Comparison of ENCODE assay signal across 23 cellular contexts in the genomic region with DNA sequence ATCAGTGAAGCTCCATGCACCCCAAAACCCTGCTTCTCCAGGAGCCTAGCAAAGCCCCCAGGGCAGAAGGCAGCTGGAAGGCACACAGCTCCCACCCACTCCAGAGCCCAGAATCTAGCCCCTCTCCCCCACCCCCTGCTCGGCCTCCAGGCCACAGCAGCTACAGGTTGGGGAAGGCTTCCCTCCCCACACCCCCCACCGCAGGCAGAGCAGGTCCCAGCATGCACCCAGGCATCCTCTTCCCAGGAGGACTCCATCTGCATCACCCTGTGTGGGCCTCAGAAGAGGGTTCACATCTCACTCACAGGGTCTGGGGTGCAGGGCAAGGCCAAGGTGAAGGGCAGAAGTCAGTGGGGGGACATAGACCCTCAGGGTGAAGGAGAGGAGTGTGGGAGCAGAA. TPM values are rescaled to one million over a fixed set of nuclear protein-coding genes. Genes with fewer than 3 reads are reported as not detected.
DNase-seq lines count a peak whose midpoint lies in the region; ATAC-seq and TF ChIP-seq lines count a peak whose summit lies in the region.
"Had no signal": no experiment of that assay in that cellular context is flagged by ENCODE, and none has a peak within 500 bp of the region (broad histone marks: within the 10 kb centered on the region; RNA-seq: fewer than 3 reads in every experiment).

No MANE protein-coding gene starts in this region.

- no peaks in the 10 kb centered on the region for H3K9me3 Mint-ChIP-seq in activated naive CD4-positive, alpha-beta T cell treated with anti-CD3 and anti-CD28 coated beads, Interleukin-2, amount 50 U/mL, for 24 hours
- no peaks in the 10 kb centered on the region for H3K9me3 Mint-ChIP-seq in activated naive CD4-positive, alpha-beta T cell treated with anti-CD3 and anti-CD28 coated beads, Interleukin-2, amount 10 ng/mL, durations not matched to agents 7 days and 5 days
- H3K9me3 Mint-ChIP-seq: activated CD4-positive, alpha-beta T cell treated with anti-CD3 and anti-CD28 coated beads, Interleukin-2, amount 10 ng/mL, durations not matched to agents 24 days and 14 days; effector memory CD8-positive, alpha-beta T cell; immature natural killer cell; neural crest cell had no signal

- H3K4me1 ChIP-seq in hepatocyte (ENCODE audit: insufficient read depth), result peaks cover 39% of the 10 kb centered on the region
- H3K4me1 ChIP-seq in parathyroid adenoma, result peaks cover 18% of the 10 kb centered on the region
- H3K4me1 ChIP-seq in vagina, result peaks cover 58% of the 10 kb centered on the region

- no peak overlapping the region for H3K9ac ChIP-seq in parathyroid adenoma

- no peaks in the 10 kb centered on the region for H3K9me2 ChIP-seq in hepatocyte (replicated peaks; ENCODE audit: insufficient read depth)

- no peak overlapping the region for H2AFZ ChIP-seq in hepatocyte
- no peak overlapping the region for H2AFZ ChIP-seq in parathyroid adenoma

- no peaks in the 10 kb centered on the region for H3K27me3 ChIP-seq in hepatocyte
- no peaks in the 10 kb centered on the region for H3K27me3 ChIP-seq in parathyroid adenoma (ENCODE audit: control insufficient read depth, insufficient read depth, low read length)
- H3K27me3 ChIP-seq in vagina, result no peaks in the 10 kb centered on the region
- H3K27me3 ChIP-seq: heart right ventricle had no signal

- WGBS in hepatocyte (ENCODE audit: low lambda C conversion rate, missing lambda C conversion rate), result 86% methylated on average over 1 of the region's 2 CpGs

- intact Hi-C loops in vagina (cut with DNase I), result no loop called here

- no peaks in the 10 kb centered on the region for H3K36me3 Mint-ChIP-seq in activated naive CD4-positive, alpha-beta T cell treated with anti-CD3 and anti-CD28 coated beads, Interleukin-2, amount 50 U/mL, for 24 hours
- no peaks in the 10 kb centered on the region for H3K36me3 Mint-ChIP-seq in activated naive CD4-positive, alpha-beta T cell treated with anti-CD3 and anti-CD28 coated beads, Interleukin-2, amount 10 ng/mL, durations not matched to agents 7 days and 5 days
- H3K36me3 Mint-ChIP-seq: immature natural killer cell had no signal

- ATAC-seq in SK-N-SH treated with all-trans-retinoic acid at 6 μM for 48 hours, result no peak
- ATAC-seq in HG02588 (IDR thresholded peaks at IDR 0.05; ENCODE audit: unreplicated experiment), result no peak
- ATAC-seq: effector memory CD8-positive, alpha-beta T cell; heart right ventricle; psoas muscle had no signal

- DNase-seq in activated naive CD4-positive, alpha-beta T cell treated with anti-CD3 and anti-CD28 coated beads, Interleukin-2, amount 10 ng/mL, durations not matched to agents 7 days and 5 days, result no peak
- DNase-seq in hepatocyte (ENCODE audit: low spot score) (no peak), vagina (ENCODE audit: extremely low spot score in 2 of 2) (no peak)
- no peak for DNase-seq in stimulated activated CD4-positive, alpha-beta T cell treated with anti-CD3 and anti-CD28 coated beads, Interleukin-1b, Interleukin-23, amount 100 ng/mL, for 48 hours
- DNase-seq: activated CD4-positive, alpha-beta T cell treated with anti-CD3 and anti-CD28 coated beads, Interleukin-2, amount 10 ng/mL, durations not matched to agents 24 days and 14 days; activated CD8-positive, alpha-beta memory T cell treated with anti-CD3 and anti-CD28 coated beads, Interleukin-2, amount 50 U/mL, for 48 hours; activated naive CD4-positive, alpha-beta T cell treated with Interleukin-2 at 50 U/mL for 16 hours; anterior cingulate cortex; cerebellar nuclear complex; effector memory CD8-positive, alpha-beta T cell; heart right ventricle; immature natural killer cell; NCI-H526; psoas muscle; stimulated activated CD4-positive, alpha-beta T cell treated with anti-CD3 and anti-CD28 coated beads, Interleukin-12 subunit alpha, Interleukin-12 subunit beta, amount 100 ng/mL, for 4 hours had no signal

- TF ChIP-seq CTCF in hepatocyte (IDR thresholded peaks at IDR 0.05; ENCODE audit: poor library complexity), result no peak
- no peak for TF ChIP-seq CTCF in parathyroid adenoma (IDR thresholded peaks at IDR 0.05)
- no peak for TF ChIP-seq CTCF in vagina (IDR thresholded peaks at IDR 0.05)

- H3K27me3 Mint-ChIP-seq in activated naive CD4-positive, alpha-beta T cell treated with anti-CD3 and anti-CD28 coated beads, Interleukin-2, amount 50 U/mL, for 24 hours, result no peaks in the 10 kb centered on the region
- peaks cover 23% of the 10 kb centered on the region for H3K27me3 Mint-ChIP-seq in activated naive CD4-positive, alpha-beta T cell treated with anti-CD3 and anti-CD28 coated beads, Interleukin-2, amount 10 ng/mL, durations not matched to agents 7 days and 5 days
- H3K27me3 Mint-ChIP-seq: activated CD4-positive, alpha-beta T cell treated with anti-CD3 and anti-CD28 coated beads, Interleukin-2, amount 10 ng/mL, durations not matched to agents 24 days and 14 days; effector memory CD8-positive, alpha-beta T cell had no signal

- CTCF ChIA-PET in activated naive CD4-positive, alpha-beta T cell treated with anti-CD3 and anti-CD28 coated beads, Interleukin-2, amount 10 ng/mL, durations not matched to agents 7 days and 5 days (lab: Charles Lee), result interaction anchor here (1.0 to 3.4 kb wide), 4 partner anchors 12 to 105 kb away, joined by 3 to 24 read pairs (median 6); a partner anchor contains a TSS

- H3K36me3 ChIP-seq in hepatocyte (replicated peaks; ENCODE audit: insufficient read depth, low read depth), result no peaks in the 10 kb centered on the region
- no peaks in the 10 kb centered on the region for H3K36me3 ChIP-seq in parathyroid adenoma (ENCODE audit: control insufficient read depth, insufficient read depth, low read length)
- H3K36me3 ChIP-seq in vagina, result no peaks in the 10 kb centered on the region

- H3K4me1 Mint-ChIP-seq in activated naive CD4-positive, alpha-beta T cell treated with anti-CD3 and anti-CD28 coated beads, Interleukin-2, amount 50 U/mL, for 24 hours, result peaks cover 3% of the 10 kb centered on the region
- H3K4me1 Mint-ChIP-seq in activated naive CD4-positive, alpha-beta T cell treated with anti-CD3 and anti-CD28 coated beads, Interleukin-2, amount 10 ng/mL, durations not matched to agents 7 days and 5 days, result peaks cover 3% of the 10 kb centered on the region

- H3K4me3 ChIP-seq in hepatocyte (peak overlapping the region; percentile 30), parathyroid adenoma (ENCODE audit: low read depth, low read length) (peak overlapping the region; percentile 50), vagina (peak overlapping the region in 1 of 2 donors; percentile 40)
- H3K4me3 ChIP-seq: heart right ventricle, psoas muscle had no signal

- H3K9me3 ChIP-seq in hepatocyte (ENCODE audit: low read depth) (no peaks in the 10 kb centered on the region), parathyroid adenoma (ENCODE audit: control insufficient read depth, low read length) (no peaks in the 10 kb centered on the region), vagina (no peaks in the 10 kb centered on the region)
- H3K9me3 ChIP-seq: heart right ventricle, psoas muscle had no signal

- no peaks in the 10 kb centered on the region for H4K20me1 ChIP-seq in hepatocyte (ENCODE audit: insufficient read depth, poor library complexity, severe bottlenecking)

- H3K27ac ChIP-seq in hepatocyte (peak overlapping the region; percentile 87), parathyroid adenoma (peak overlapping the region; percentile 72), vagina (peak overlapping the region; percentile 96)
- H3K27ac ChIP-seq: 22Rv1, psoas muscle had no signal

- H3K27ac Mint-ChIP-seq in activated naive CD4-positive, alpha-beta T cell treated with anti-CD3 and anti-CD28 coated beads, Interleukin-2, amount 50 U/mL, for 24 hours, result peak overlapping the region; percentile 15
- H3K27ac Mint-ChIP-seq in activated naive CD4-positive, alpha-beta T cell treated with anti-CD3 and anti-CD28 coated beads, Interleukin-2, amount 10 ng/mL, durations not matched to agents 7 days and 5 days, result no peak overlapping the region
- H3K27ac Mint-ChIP-seq: activated CD4-positive, alpha-beta T cell treated with anti-CD3 and anti-CD28 coated beads, Interleukin-2, amount 10 ng/mL, durations not matched to agents 24 days and 14 days; immature natural killer cell had no signal

- H3K4me3 Mint-ChIP-seq in activated naive CD4-positive, alpha-beta T cell treated with anti-CD3 and anti-CD28 coated beads, Interleukin-2, amount 50 U/mL, for 24 hours, result no peak overlapping the region
- H3K4me3 Mint-ChIP-seq in activated naive CD4-positive, alpha-beta T cell treated with anti-CD3 and anti-CD28 coated beads, Interleukin-2, amount 10 ng/mL, durations not matched to agents 7 days and 5 days, result no peak overlapping the region
- H3K4me3 Mint-ChIP-seq: activated CD4-positive, alpha-beta T cell treated with anti-CD3 and anti-CD28 coated beads, Interleukin-2, amount 10 ng/mL, durations not matched to agents 24 days and 14 days; effector memory CD8-positive, alpha-beta T cell; immature natural killer cell; neural crest cell had no signal

- no peak for TF ChIP-seq POLR2A in vagina (IDR thresholded peaks at IDR 0.05)

- H3K4me2 ChIP-seq in hepatocyte (peak overlapping the region; percentile 76), parathyroid adenoma (ENCODE audit: low read length) (peak overlapping the region; percentile 58)

- H3K79me2 ChIP-seq in hepatocyte (peaks cover 30% of the 10 kb centered on the region), parathyroid adenoma (no peaks in the 10 kb centered on the region)

TF ChIP-seq in SK-N-SH treated with all-trans-retinoic acid at 6 μM for 48 hours, 23 proteins besides CTCF, POLR2A, EP300 and RAD21:
- no peak for TF ChIP-seq ZFP3 (CRISPR knock-in tag; IDR thresholded peaks at IDR 0.05)
- no peak for TF ChIP-seq ARNTL (CRISPR knock-in tag; IDR thresholded peaks at IDR 0.05; ENCODE audit: borderline replicate concordance, low read depth)
- no peak for TF ChIP-seq ZNF8 (CRISPR knock-in tag; IDR thresholded peaks at IDR 0.05)
- no peak for TF ChIP-seq ZNF565 (CRISPR knock-in tag; conservative IDR thresholded peaks at IDR 0.05; ENCODE audit: low read depth)
- no peak for TF ChIP-seq OSR1 (CRISPR knock-in tag; IDR thresholded peaks at IDR 0.05)

RNA-seq across cellular contexts. Expression of a gene that starts 0.7 kb away (rescaled TPM):
- 112 and 141 TPM in 2 replicates for total RNA-seq in hepatocyte
- 62.8 and 94.9 TPM in 2 replicates for polyA plus RNA-seq in hepatocyte
- total RNA-seq in vagina, result 323 TPM
- total RNA-seq: activated CD4-positive, alpha-beta T cell treated with anti-CD3 and anti-CD28 coated beads, Interleukin-2, amount 10 ng/mL, durations not matched to agents 24 days and 14 days; neural crest cell; T-helper 1 cell treated with Interleukin-12 subunit alpha and Interleukin-12 subunit beta and Interleukin-4 antibody, amounts not matched to agents 30 ng/mL and 1 ng/mL, for 36 hours had no signal
- polyA plus RNA-seq: BJ, immature natural killer cell had no signal

RNA-seq across cellular contexts. Expression of a gene that starts 2.5 kb away (rescaled TPM):
- total RNA-seq in hepatocyte, result 103 and 129 TPM in 2 replicates
- 134 and 155 TPM in 2 replicates for polyA plus RNA-seq in hepatocyte
- 259 TPM for total RNA-seq in vagina
- total RNA-seq: activated CD4-positive, alpha-beta T cell treated with anti-CD3 and anti-CD28 coated beads, Interleukin-2, amount 10 ng/mL, durations not matched to agents 24 days and 14 days; T-helper 1 cell treated with Interleukin-12 subunit alpha and Interleukin-12 subunit beta and Interleukin-4 antibody, amounts not matched to agents 30 ng/mL and 1 ng/mL, for 36 hours had no signal
- polyA plus RNA-seq: immature natural killer cell had no signal

RNA-seq across cellular contexts. Expression of a gene that starts 11.9 kb away (rescaled TPM):
- total RNA-seq in hepatocyte, result 82.0 and 115 TPM in 2 replicates
- 248 and 282 TPM in 2 replicates for polyA plus RNA-seq in hepatocyte
- 116 TPM for total RNA-seq in vagina

RNA-seq across cellular contexts. Expression of a gene that starts 12.8 kb away (rescaled TPM):
- 2.7 and 15.0 TPM in 2 replicates for total RNA-seq in hepatocyte
- 1.3 and 4.0 TPM in 2 replicates for polyA plus RNA-seq in hepatocyte
- total RNA-seq in vagina, result not detected
- total RNA-seq: activated CD4-positive, alpha-beta T cell treated with anti-CD3 and anti-CD28 coated beads, Interleukin-2, amount 10 ng/mL, durations not matched to agents 24 days and 14 days; neural crest cell; T-helper 1 cell treated with Interleukin-12 subunit alpha and Interleukin-12 subunit beta and Interleukin-4 antibody, amounts not matched to agents 30 ng/mL and 1 ng/mL, for 36 hours had no signal
- polyA plus RNA-seq: immature natural killer cell had no signal

RNA-seq across cellular contexts. Expression of a gene that starts 18.5 kb away (rescaled TPM):
- total RNA-seq in hepatocyte (56.2 and 65.5 TPM in 2 replicates), vagina (67.3 TPM)
- 40.6 and 50.7 TPM in 2 replicates for polyA plus RNA-seq in hepatocyte
